In the genomic region with DNA sequence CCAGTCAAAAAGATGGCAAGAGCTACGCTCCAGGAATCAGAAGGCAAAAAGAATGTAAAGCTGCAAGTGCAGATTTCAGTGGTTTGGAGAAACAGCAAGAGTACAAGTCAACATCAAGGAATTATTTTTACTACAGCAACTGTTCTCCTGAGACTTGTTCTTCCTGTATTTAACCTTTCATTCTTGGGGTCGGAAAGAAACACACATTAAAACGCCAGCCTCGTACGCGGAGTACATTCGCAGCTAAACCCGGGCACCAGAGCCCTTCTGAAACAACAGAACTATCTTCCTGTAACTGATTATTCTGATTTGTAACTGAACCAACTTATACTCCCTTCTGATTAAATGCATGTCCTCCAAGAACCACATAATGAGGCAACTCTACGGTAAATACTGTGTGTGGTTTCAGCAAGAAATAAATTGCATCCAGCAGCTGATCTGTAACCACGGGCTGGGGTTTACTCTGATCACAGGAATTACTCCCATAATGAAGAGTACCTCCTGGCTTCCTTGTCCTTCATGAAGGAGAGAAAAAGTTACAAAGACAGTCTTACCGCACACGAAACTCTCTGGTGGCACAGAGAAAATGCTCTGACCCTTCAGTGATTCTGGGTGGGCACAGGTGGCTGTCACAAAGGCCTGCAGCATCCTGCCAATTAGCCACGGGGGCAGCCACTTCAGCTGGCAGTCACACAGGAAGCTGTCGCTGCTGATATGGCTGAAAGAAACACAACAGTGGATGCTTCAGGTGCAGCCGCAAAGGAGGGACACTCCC, we compare ENCODE assay signal across 8 cellular contexts.
DNase-seq lines count a peak whose midpoint lies in the region; ATAC-seq and FAIRE-seq lines count a peak whose summit lies in the region.

No MANE protein-coding gene starts in this region.

- no peaks in the 10 kb centered on the region for H3K27me3 Mint-ChIP-seq in activated T-cell treated with anti-CD3 and anti-CD28 coated beads, Interleukin-2, amount 50 U/mL, for 4 hours (ENCODE audit: low read depth)

- no peaks in the 10 kb centered on the region for H3K9me3 Mint-ChIP-seq in activated T-cell treated with anti-CD3 and anti-CD28 coated beads, Interleukin-2, amount 50 U/mL, for 4 hours

- peak in 2 of 3 experiments; percentile 11 to 32 for DNase-seq in NCI-H1417 (lab: John Stamatoyannopoulos, UW)
- no peak for DNase-seq in NCI-H1417 treated with DMSO at 0.1 percent for 48 hours (lab: John Stamatoyannopoulos, UW)
- peak; percentile 26 for DNase-seq in activated T-cell treated with anti-CD3 and anti-CD28 coated beads, Interleukin-2, amount 50 U/mL, for 4 hours
- peak; percentile 17 for DNase-seq in left cardiac atrium
- peak; percentile 87 for DNase-seq in stromal cell of bone marrow (ENCODE audit: low read depth)
- no peak for DNase-seq in RCC 7860 (ENCODE audit: low spot score)
- DNase-seq in NCI-H526 (lab: John Stamatoyannopoulos, UW) = no peak

- FAIRE-seq in RCC 7860 (lab: Jason Lieb, UNC) = no peak

- intact Hi-C loops in left cardiac atrium (cut with DNase I) = no loop called here

- H3K36me3 Mint-ChIP-seq in activated T-cell treated with anti-CD3 and anti-CD28 coated beads, Interleukin-2, amount 50 U/mL, for 4 hours (ENCODE audit: insufficient read depth) = peaks cover 47% of the 10 kb centered on the region

- ATAC-seq in HG03378 (IDR thresholded peaks at IDR 0.05; ENCODE audit: unreplicated experiment) = peak; percentile 86
- peak; percentile 76 to 83 for ATAC-seq in activated T-cell treated with anti-CD3 and anti-CD28 coated beads, Interleukin-2, amount 50 U/mL, for 4 hours
- peak in 1 of 2 donors; percentile 5 for ATAC-seq in left cardiac atrium

- H3K4me1 Mint-ChIP-seq in activated T-cell treated with anti-CD3 and anti-CD28 coated beads, Interleukin-2, amount 50 U/mL, for 4 hours (ENCODE audit: low read depth) = peaks cover 61% of the 10 kb centered on the region

- H3K4me3 Mint-ChIP-seq in activated T-cell treated with anti-CD3 and anti-CD28 coated beads, Interleukin-2, amount 50 U/mL, for 4 hours = peak overlapping the region; percentile 77

Comparison
In these comparisons a context has a peak if more than half of its experiments do, and no peak if none do; other contexts are left out.
1. DNase-seq: peak in NCI-H1417 (2 of 3), activated T-cell treated with anti-CD3 and anti-CD28 coated beads, Interleukin-2, amount 50 U/mL, for 4 hours (single experiment), left cardiac atrium (single experiment) and stromal cell of bone marrow (single experiment); none in NCI-H1417 treated with DMSO at 0.1 percent for 48 hours (single experiment), RCC 7860 (single experiment) and NCI-H526 (0 of 2).